Comparison of ENCODE assay signal across 15 cellular contexts in genomic region chr11:27926469-27926868, GRCh38.
"Had no signal": no experiment of that assay in that cellular context is flagged by ENCODE, and none has a peak within 500 bp of the region (broad histone marks: within the 10 kb centered on the region; RNA-seq: fewer than 3 reads in every experiment).

No MANE protein-coding gene starts in this region.

- H2AFZ ChIP-seq: neural progenitor cell had no signal

- ATAC-seq: activated CD8-positive, alpha-beta T cell treated with anti-CD3 and anti-CD28 coated beads for 36 hours; activated naive CD8-positive, alpha-beta T cell treated with anti-CD3 and anti-CD28 coated beads, Interleukin-2, amount 50 U/mL, for 24 hours; activated T-cell treated with anti-CD3 and anti-CD28 coated beads, Interleukin-2, amount 50 U/mL, for 72 hours; pancreas had no signal

- H3K27me3 Mint-ChIP-seq: activated CD8-positive, alpha-beta T cell treated with anti-CD3 and anti-CD28 coated beads for 36 hours had no signal

- H3K4me3 ChIP-seq: neural progenitor cell, pancreas, testis had no signal

- H3K27ac Mint-ChIP-seq: activated CD8-positive, alpha-beta T cell treated with anti-CD3 and anti-CD28 coated beads for 36 hours; activated naive CD8-positive, alpha-beta T cell treated with anti-CD3 and anti-CD28 coated beads, Interleukin-2, amount 50 U/mL, for 24 hours; activated T-cell treated with anti-CD3 and anti-CD28 coated beads, Interleukin-2, amount 50 U/mL, for 72 hours; neural progenitor cell; stimulated activated naive CD8-positive, alpha-beta T cell treated with anti-CD3 and anti-CD28 coated beads, Interleukin-15, Interleukin-2, amounts not matched to agents 100 ng/mL and 50 ng/mL, for 24 hours had no signal

- H3K4me1 Mint-ChIP-seq: activated naive CD8-positive, alpha-beta T cell treated with anti-CD3 and anti-CD28 coated beads, Interleukin-2, amount 50 U/mL, for 24 hours; neural progenitor cell had no signal

- H3K4me3 Mint-ChIP-seq: activated CD8-positive, alpha-beta T cell treated with anti-CD3 and anti-CD28 coated beads for 36 hours; activated naive CD8-positive, alpha-beta T cell treated with anti-CD3 and anti-CD28 coated beads, Interleukin-2, amount 50 U/mL, for 24 hours; activated T-cell treated with anti-CD3 and anti-CD28 coated beads, Interleukin-2, amount 50 U/mL, for 72 hours; central memory CD8-positive, alpha-beta T cell; neural progenitor cell; stimulated activated naive CD8-positive, alpha-beta T cell treated with anti-CD3 and anti-CD28 coated beads, Interleukin-15, Interleukin-2, amounts not matched to agents 100 ng/mL and 50 ng/mL, for 24 hours had no signal

- H3K9me3 ChIP-seq: pancreas, testis had no signal

- H3K36me3 Mint-ChIP-seq: neural progenitor cell had no signal

- H3K9me3 Mint-ChIP-seq: activated CD8-positive, alpha-beta T cell treated with anti-CD3 and anti-CD28 coated beads for 36 hours; activated naive CD8-positive, alpha-beta T cell treated with anti-CD3 and anti-CD28 coated beads, Interleukin-2, amount 50 U/mL, for 24 hours; neural progenitor cell; stimulated activated naive CD8-positive, alpha-beta T cell treated with anti-CD3 and anti-CD28 coated beads, Interleukin-15, Interleukin-2, amounts not matched to agents 100 ng/mL and 50 ng/mL, for 24 hours had no signal

- H3K4me2 ChIP-seq: neural progenitor cell had no signal

- H3K27me3 ChIP-seq: neural progenitor cell, pancreas, testis had no signal

- H3K9ac ChIP-seq: neural progenitor cell had no signal

- H3K4me1 ChIP-seq: neural progenitor cell, testis had no signal

- H3K27ac ChIP-seq: neural progenitor cell, pancreas, testis had no signal

- H3K36me3 ChIP-seq: neural progenitor cell, pancreas had no signal

- DNase-seq: activated CD8-positive, alpha-beta memory T cell treated with anti-CD3 and anti-CD28 coated beads, Interleukin-2, amount 50 U/mL, for 4 hours; activated CD8-positive, alpha-beta T cell treated with anti-CD3 and anti-CD28 coated beads for 36 hours; activated naive CD4-positive, alpha-beta T cell; activated naive CD8-positive, alpha-beta T cell treated with anti-CD3 and anti-CD28 coated beads, Interleukin-2, amount 50 U/mL, for 24 hours; activated T-cell treated with anti-CD3 and anti-CD28 coated beads, Interleukin-2, amount 50 U/mL, for 72 hours; dermis blood vessel endothelial cell; hypothalamus; kidney glomerular epithelial cell; pancreas; stimulated activated CD4-positive, alpha-beta T cell treated with anti-CD3 and anti-CD28 coated beads, Interleukin-15, amount 100 ng/mL, for 24 hours; stimulated activated CD4-positive, alpha-beta T cell treated with anti-CD3 and anti-CD28 coated beads, Interleukin-4, amount 100 ng/mL, for 24 hours; testis had no signal
